Comparison of ENCODE assay signal across 1 cellular context in genomic region chr2:61144697-61145268, GRCh38.
TF ChIP-seq lines count a peak whose summit lies in the region.

No MANE protein-coding gene starts in this region.

TF ChIP-seq in HepG2, 621 proteins besides CTCF, POLR2A, EP300 and RAD21 (continued from another document):
- TF ChIP-seq ZBTB25 (CRISPR knock-in tag; IDR thresholded peaks at IDR 0.05) (0 out of 2 replicates have a peak, but pooled peaks have one; percentile 27), CBFB (CRISPR knock-in tag; IDR thresholded peaks at IDR 0.05) (no peak), ZNF614 (CRISPR knock-in tag; IDR thresholded peaks at IDR 0.05; ENCODE audit: borderline replicate concordance) (peak; percentile 88), RBFOX2 (IDR thresholded peaks at IDR 0.05; ENCODE audit: low read depth, low read length) (peak; percentile 44; the same call in 1 of the 2 replicates), HIC2 (CRISPR knock-in tag; IDR thresholded peaks at IDR 0.05; ENCODE audit: low read depth) (no peak), MAX (IDR thresholded peaks at IDR 0.05) (peak; percentile 73), TFDP2 (CRISPR knock-in tag; IDR thresholded peaks at IDR 0.05) (peak; percentile 54), RAD51 (IDR thresholded peaks at IDR 0.05; ENCODE audit: borderline replicate concordance) (no peak), MED1 (CRISPR knock-in tag; IDR thresholded peaks at IDR 0.05) (0 out of 2 replicates have a peak, but pooled peaks have one; percentile 37), KMT2A (CRISPR knock-in tag; IDR thresholded peaks at IDR 0.05) (peak; percentile 71; the same call in 1 of the 2 replicates), ZNF710 (CRISPR knock-in tag; IDR thresholded peaks at IDR 0.05; ENCODE audit: borderline replicate concordance) (0 out of 2 replicates have a peak, but pooled peaks have one; percentile 35), ELF1 (CRISPR knock-in tag; IDR thresholded peaks at IDR 0.05) (peak; percentile 92), ARID3A (IDR thresholded peaks at IDR 0.05; ENCODE audit: low read depth, low read length) (no peak), ZNF383 (CRISPR knock-in tag; IDR thresholded peaks at IDR 0.05; ENCODE audit: borderline replicate concordance) (no peak), NFATC3 (CRISPR knock-in tag; IDR thresholded peaks at IDR 0.05) (0 out of 2 replicates have a peak, but pooled peaks have one; percentile 27), ASH2L (IDR thresholded peaks at IDR 0.05; ENCODE audit: insufficient read length, low read depth, low read length) (peak; percentile 63), ETV6 (CRISPR knock-in tag; conservative IDR thresholded peaks at IDR 0.05) (0 out of 2 replicates have a peak, but pooled peaks have one; percentile 71), CREB1 (IDR thresholded peaks at IDR 0.05) (peak; percentile 57), CREB1 (CRISPR knock-in tag; IDR thresholded peaks at IDR 0.05) (no peak), ZNF101 (CRISPR knock-in tag; IDR thresholded peaks at IDR 0.05; ENCODE audit: borderline replicate concordance, low read depth) (no peak), CHCHD3 (CRISPR knock-in tag; IDR thresholded peaks at IDR 0.05) (no peak), SRSF1 (optimal IDR thresholded peaks at IDR 0.05; ENCODE audit: low read depth, low read length) (peak; percentile 66), FOXK1 (CRISPR knock-in tag; IDR thresholded peaks at IDR 0.05; ENCODE audit: borderline replicate concordance, low read depth) (peak; percentile 78; the same call in 1 of the 2 replicates), MXD1 (CRISPR knock-in tag; IDR thresholded peaks at IDR 0.05) (peak; percentile 55; the same call in 1 of the 2 replicates), ZNF574 (CRISPR knock-in tag; IDR thresholded peaks at IDR 0.05) (peak; percentile 64; the same call in 1 of the 2 replicates), ZBTB3 (CRISPR knock-in tag; IDR thresholded peaks at IDR 0.05; ENCODE audit: borderline replicate concordance, low read depth) (no peak), POLR2G (IDR thresholded peaks at IDR 0.05; ENCODE audit: low read depth, low read length) (peak; percentile 94), ZBTB7A (CRISPR knock-in tag; IDR thresholded peaks at IDR 0.05) (no peak), GABPB1 (CRISPR knock-in tag; IDR thresholded peaks at IDR 0.05) (peak; percentile 72), ZNF441 (CRISPR knock-in tag; IDR thresholded peaks at IDR 0.05; ENCODE audit: borderline replicate concordance) (peak; percentile 78; the same call in 1 of the 2 replicates), ATF3 (CRISPR knock-in tag; IDR thresholded peaks at IDR 0.05) (no peak)
TF ChIP-seq in HepG2: peak in this region for 162.
